Comparison of ENCODE assay signal across 8 cellular contexts in the genomic region with DNA sequence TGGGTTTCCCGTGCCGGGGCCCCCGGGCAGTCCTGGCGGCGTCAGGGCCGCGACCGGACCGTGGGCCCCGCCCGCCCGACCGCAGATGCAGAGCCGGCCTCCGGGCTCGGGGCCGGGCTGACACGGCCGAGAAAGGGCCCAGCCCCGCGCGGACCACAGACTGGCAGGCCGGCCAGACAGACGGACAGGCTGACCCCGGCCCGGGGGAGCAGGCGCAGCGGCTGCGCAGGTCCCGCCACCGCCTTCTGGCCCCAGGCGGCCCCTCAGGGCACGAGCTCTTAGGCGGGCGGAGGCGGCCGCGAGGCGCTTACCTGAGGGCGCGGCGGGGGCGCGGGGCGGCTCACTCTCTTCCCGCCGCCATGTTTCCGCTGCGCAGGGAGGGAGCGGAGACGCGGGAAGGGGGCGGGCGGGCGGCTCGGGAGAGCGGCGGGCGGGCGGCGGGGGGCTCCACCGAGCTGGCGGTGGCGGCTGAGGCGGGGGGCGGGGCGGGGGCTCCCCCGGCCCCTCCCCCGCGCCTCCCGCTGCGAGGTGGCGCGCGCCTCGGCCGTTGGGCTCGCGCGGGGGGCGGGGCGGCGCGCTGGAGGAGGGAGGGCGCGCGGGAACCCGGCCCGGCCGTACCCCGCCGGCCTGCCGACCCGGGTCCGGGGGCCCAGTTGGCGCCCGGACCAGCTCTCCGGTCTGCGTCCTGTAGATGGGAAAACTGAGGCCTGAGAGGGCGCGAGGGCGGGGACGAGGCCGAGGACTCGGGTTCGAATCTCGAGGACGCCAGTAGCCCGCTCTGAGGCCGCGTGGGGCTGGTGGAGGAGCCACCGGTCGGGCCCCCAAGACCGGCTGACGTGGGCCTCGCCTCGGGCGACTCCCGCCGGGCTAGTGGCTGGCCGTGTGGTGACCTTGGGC. TPM values are rescaled to one million over a fixed set of nuclear protein-coding genes. Genes with fewer than 3 reads are reported as not detected.
DNase-seq lines count a peak whose midpoint lies in the region; ATAC-seq, FAIRE-seq and TF ChIP-seq lines count a peak whose summit lies in the region.

A gene (minus strand): TSS at position 559 of the 897 bp plus-strand sequence. CDS start 56,173 bp downstream, outside the sequence.

- POLR2A ChIA-PET in A549 (lab: Yijun Ruan, JAX): interaction anchor here (0.6 to 1.7 kb wide), 4 partner anchors 89 to 238 kb away, joined by 3 to 7 read pairs (median 5); no protein-coding TSS in a partner anchor

- no peaks in the 10 kb centered on the region for H3K9me3 Mint-ChIP-seq in naive B cell

- TF ChIP-seq POLR2A in A549 (IDR thresholded peaks at IDR 0.05; ENCODE audit: low read length) (no peak), GM18526 (IDR thresholded peaks at IDR 0.05; ENCODE audit: extremely low read depth, insufficient read length) (peak; percentile 27), esophagus squamous epithelium (IDR thresholded peaks at IDR 0.05) (peak in 1 of 4 donors; percentile 3)

- WGBS in A549 (ENCODE audit: missing lambda C conversion rate): no CpG with 5 or more reads among the region's 121 CpGs
- no CpG with 5 or more reads among the region's 121 CpGs for whole genome bisulfite sequencing in esophagus squamous epithelium, 2 donors

- peak within 1 kb of the TSS; percentile 64 to 97 (median 94) for H3K27ac Mint-ChIP-seq in naive B cell

- peaks cover 0 to 5% (median 4%) of the 10 kb centered on the region in 3 donors for H3K27me3 Mint-ChIP-seq in naive B cell

- H3K4me1 ChIP-seq in A549: peaks cover 51% of the 10 kb centered on the region
- peaks cover 0 to 42% (median 7%) of the 10 kb centered on the region in 3 donors for H3K4me1 ChIP-seq in esophagus squamous epithelium

- no peaks in the 10 kb centered on the region for H3K36me3 ChIP-seq in esophagus squamous epithelium

- FAIRE-seq in A549 (lab: Jason Lieb, UNC): no peak

- H3K36me3 Mint-ChIP-seq in naive B cell: no peaks in the 10 kb centered on the region

- H3K4me2 ChIP-seq in A549: peak within 1 kb of the TSS; percentile 93

- 0 out of 5 replicates have a peak, but pooled peaks of 1 of the 2 experiments have one; percentile 9 for TF ChIP-seq RAD21 in A549 (conservative IDR thresholded peaks at IDR 0.05 in 1 of 2, IDR thresholded peaks at IDR 0.05 in 1 of 2)

- H3K4me1 Mint-ChIP-seq in naive B cell: peaks cover 12 to 16% (median 14%) of the 10 kb centered on the region in 3 donors

- H3K4me3 ChIP-seq in A549: peak within 1 kb of the TSS; percentile 95
- peak within 1 kb of the TSS; percentile 66 to 98 (median 94) for H3K4me3 ChIP-seq in esophagus squamous epithelium

- TF ChIP-seq CTCF in A549 (IDR thresholded peaks at IDR 0.05) (no peak), esophagus squamous epithelium (IDR thresholded peaks at IDR 0.05) (no peak)

- H3K4me3 Mint-ChIP-seq in naive B cell: peak within 1 kb of the TSS; percentile 90 to 95 (median 92)

- CTCF ChIA-PET in A549 (lab: Yijun Ruan, JAX): interaction anchor here (1.3 kb wide), 1 partner anchor 10 kb away, joined by 4 read pairs; no protein-coding TSS in a partner anchor

- H3K9me3 ChIP-seq in A549 (no peaks in the 10 kb centered on the region), esophagus squamous epithelium (no peaks in the 10 kb centered on the region)

- no peak for TF ChIP-seq EP300 in A549 (IDR thresholded peaks at IDR 0.05)

- H3K27ac ChIP-seq in A549 (peak within 1 kb of the TSS; percentile 99 to 100), esophagus squamous epithelium (peak within 1 kb of the TSS; percentile 88 to 97 (median 94))

- ATAC-seq in A549: peak; percentile 58 to 74
- ATAC-seq in HG03103 (IDR thresholded peaks at IDR 0.05; ENCODE audit: low read depth, unreplicated experiment): peak; percentile 24
- ATAC-seq in naive B cell (ENCODE audit: low read depth in 2 of 2): peak; percentile 65 to 67

- H3K27me3 ChIP-seq in esophagus squamous epithelium: no peaks in the 10 kb centered on the region

- peak; percentile 13 to 30 for DNase-seq in A549 (ENCODE audit: low read depth in 1 of 2, low spot score in 1 of 2)
- DNase-seq in NCI-H748 (lab: John Stamatoyannopoulos, UW; ENCODE audit: unreplicated experiment): peak; percentile 99
- peak; percentile 44 for DNase-seq in activated T-cell treated with anti-CD3 and anti-CD28 coated beads for 4 hours
- DNase-seq in esophagus squamous epithelium (lab: John Stamatoyannopoulos, UW): no peak
- peak; percentile 60 for DNase-seq in naive B cell
- peak; percentile 41 for DNase-seq in stimulated activated naive CD4-positive, alpha-beta T cell treated with Interleukin-2 at 50 U/mL for 16 hours (lab: John Stamatoyannopoulos, UW)

- intact Hi-C loops in esophagus squamous epithelium (cut with DNase I): no loop called here

TF ChIP-seq in A549, 52 proteins besides CTCF, POLR2A, EP300 and RAD21:
- TF ChIP-seq, protein P1, sequence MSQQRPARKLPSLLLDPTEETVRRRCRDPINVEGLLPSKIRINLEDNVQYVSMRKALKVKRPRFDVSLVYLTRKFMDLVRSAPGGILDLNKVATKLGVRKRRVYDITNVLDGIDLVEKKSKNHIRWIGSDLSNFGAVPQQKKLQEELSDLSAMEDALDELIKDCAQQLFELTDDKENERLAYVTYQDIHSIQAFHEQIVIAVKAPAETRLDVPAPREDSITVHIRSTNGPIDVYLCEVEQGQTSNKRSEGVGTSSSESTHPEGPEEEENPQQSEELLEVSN (IDR thresholded peaks at IDR 0.05; ENCODE audit: borderline replicate concordance, low read depth): no peak
- TF ChIP-seq, protein P2, sequence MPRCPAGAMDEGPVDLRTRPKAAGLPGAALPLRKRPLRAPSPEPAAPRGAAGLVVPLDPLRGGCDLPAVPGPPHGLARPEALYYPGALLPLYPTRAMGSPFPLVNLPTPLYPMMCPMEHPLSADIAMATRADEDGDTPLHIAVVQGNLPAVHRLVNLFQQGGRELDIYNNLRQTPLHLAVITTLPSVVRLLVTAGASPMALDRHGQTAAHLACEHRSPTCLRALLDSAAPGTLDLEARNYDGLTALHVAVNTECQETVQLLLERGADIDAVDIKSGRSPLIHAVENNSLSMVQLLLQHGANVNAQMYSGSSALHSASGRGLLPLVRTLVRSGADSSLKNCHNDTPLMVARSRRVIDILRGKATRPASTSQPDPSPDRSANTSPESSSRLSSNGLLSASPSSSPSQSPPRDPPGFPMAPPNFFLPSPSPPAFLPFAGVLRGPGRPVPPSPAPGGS (IDR thresholded peaks at IDR 0.05): no peak
- TF ChIP-seq PHF8 (IDR thresholded peaks at IDR 0.05; ENCODE audit: borderline replicate concordance, low read depth) (peak; percentile 48; the same call in 1 of the 2 replicates), RNF2 (IDR thresholded peaks at IDR 0.05; ENCODE audit: borderline replicate concordance, low read depth) (no peak), JUN (IDR thresholded peaks at IDR 0.05) (peak in 1 of 2 experiments; percentile 47; a peak in 2 of 5 replicates), JUNB (IDR thresholded peaks at IDR 0.05) (no peak), EHF (CRISPR knock-in tag; IDR thresholded peaks at IDR 0.05) (no peak), HOXB5 (CRISPR knock-in tag; IDR thresholded peaks at IDR 0.05) (no peak), MYC (IDR thresholded peaks at IDR 0.05; ENCODE audit: borderline replicate concordance, low read length) (no peak)
- TF ChIP-seq, protein P3, sequence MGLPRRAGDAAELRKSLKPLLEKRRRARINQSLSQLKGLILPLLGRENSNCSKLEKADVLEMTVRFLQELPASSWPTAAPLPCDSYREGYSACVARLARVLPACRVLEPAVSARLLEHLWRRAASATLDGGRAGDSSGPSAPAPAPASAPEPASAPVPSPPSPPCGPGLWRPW (IDR thresholded peaks at IDR 0.05): no peak
- TF ChIP-seq, protein P4, sequence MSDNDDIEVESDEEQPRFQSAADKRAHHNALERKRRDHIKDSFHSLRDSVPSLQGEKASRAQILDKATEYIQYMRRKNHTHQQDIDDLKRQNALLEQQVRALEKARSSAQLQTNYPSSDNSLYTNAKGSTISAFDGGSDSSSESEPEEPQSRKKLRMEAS (IDR thresholded peaks at IDR 0.05): peak; percentile 43; the same call in 1 of the 2 replicates

RNA-seq across cellular contexts. Expression of the gene that starts here (rescaled TPM):
- polyA plus RNA-seq in A549 (2011; rRNA removed): 26.7 and 30.2 TPM in 2 replicates
- 24.1 and 24.9 TPM in 2 replicates for polyA plus RNA-seq in A549 (2012; cell fraction: cytosol; rRNA removed)
- 36.9 and 37.8 TPM in 2 replicates for polyA plus RNA-seq in A549 (2012; cell fraction: nucleus; rRNA removed)
- polyA plus RNA-seq in A549 (2017; fragmentation: RNase III; extraction: RNeasy Plus Mini Kit Qiagen cat#74134 plus additional on column Dnase treatment): 11.6 to 17.4 TPM (median 11.6 TPM) in 3 replicates
- 41.4 and 54.1 TPM in 2 replicates for polyA minus RNA-seq in A549 (2011; rRNA and poly(A)+ RNA removed)
- total RNA-seq in esophagus squamous epithelium: 10 to 100 TPM in 3 of 4 donors, 1 to 10 TPM in 1; 4.4 to 46.9 (median 16.3) TPM
- polyA plus RNA-seq in naive B cell (ENCODE audit: low read depth in 6 of 6): 10 to 100 TPM in 2 of 6 donors, 1 to 10 TPM in 4; 2.1 to 16.9 (median 6.2) TPM
